In genomic region chr19:58183822-58184215, GRCh38 we compare ENCODE assay signal across 8 cellular contexts. TPM values are rescaled to one million over a fixed set of nuclear protein-coding genes. Genes with fewer than 3 reads are reported as not detected.
A peak's percentile ranks its signal among the peaks of the same experiment; 100 is the strongest.
DNase-seq lines count a peak whose midpoint lies in the region; ATAC-seq and TF ChIP-seq lines count a peak whose summit lies in the region.

No MANE protein-coding gene starts in this region.

- peak overlapping the region; percentile 70 to 98 (median 96) for H3K27ac ChIP-seq in gastroesophageal sphincter
- H3K27ac ChIP-seq in smooth muscle cell (ENCODE audit: low read depth): peak overlapping the region; percentile 100

- H3K79me2 ChIP-seq in smooth muscle cell (ENCODE audit: low read depth): peaks cover 20% of the 10 kb centered on the region

- H3K36me3 Mint-ChIP-seq in T-helper 2 cell treated with Interferon-gamma antibody and Interleukin-4, amounts not matched to agents 5 μg/mL and 100 μg/mL, for 36 hours (ENCODE audit: low read depth): peaks cover 63% of the 10 kb centered on the region

- in situ Hi-C loops in GM13977 (cut with MboI; ENCODE audit: low pct_unique_long_range_greater_than_20kb, low sequenced_read_pairs, unreplicated experiment): no loop called here

- peaks cover 17% of the 10 kb centered on the region for H3K4me1 Mint-ChIP-seq in T-helper 2 cell treated with Interferon-gamma antibody and Interleukin-4, amounts not matched to agents 5 μg/mL and 100 μg/mL, for 36 hours (ENCODE audit: low read depth)

- no peak for TF ChIP-seq EP300 in gastroesophageal sphincter (IDR thresholded peaks at IDR 0.05)

- H3K4me1 ChIP-seq in gastroesophageal sphincter (peaks cover 0 to 21% (median 0%) of the 10 kb centered on the region in 3 donors), smooth muscle cell (ENCODE audit: low read depth) (no peaks in the 10 kb centered on the region)

- H2AFZ ChIP-seq in smooth muscle cell (ENCODE audit: low read depth): no peak overlapping the region

- TF ChIP-seq CTCF in HFF-Myc (IDR thresholded peaks at IDR 0.05; ENCODE audit: low read depth, low read length, missing control alignments) (no peak), gastroesophageal sphincter (IDR thresholded peaks at IDR 0.05) (no peak), smooth muscle cell (IDR thresholded peaks at IDR 0.05; ENCODE audit: borderline replicate concordance, insufficient read depth, poor library complexity, severe bottlenecking) (no peak), GM13977 (IDR thresholded peaks at IDR 0.05; ENCODE audit: extremely low read depth, insufficient read depth, missing control alignments) (no peak)

- H3K27me3 ChIP-seq in gastroesophageal sphincter: no peaks in the 10 kb centered on the region
- H3K27me3 ChIP-seq in smooth muscle cell (ENCODE audit: low read depth): no peaks in the 10 kb centered on the region

- no peaks in the 10 kb centered on the region for H4K20me1 ChIP-seq in smooth muscle cell (ENCODE audit: low read depth)

- WGBS in gastroesophageal sphincter (ENCODE audit: low coverage in 1 of 2), 2 donors: no CpG with 5 or more reads among the region's 13 CpGs
- 19% methylated on average over 11 of the region's 13 CpGs for WGBS in smooth muscle cell (ENCODE audit: low lambda C conversion rate)

- H3F3A ChIP-seq in smooth muscle cell (ENCODE audit: low read depth): no peaks in the 10 kb centered on the region

- no peak for TF ChIP-seq POLR2A in gastroesophageal sphincter (IDR thresholded peaks at IDR 0.05)

- peaks cover 49% of the 10 kb centered on the region for H3K9me3 Mint-ChIP-seq in T-helper 2 cell treated with Interferon-gamma antibody and Interleukin-4, amounts not matched to agents 5 μg/mL and 100 μg/mL, for 36 hours

- ATAC-seq in gastroesophageal sphincter: no peak

- H3K4me3 ChIP-seq in HFF-Myc (replicated peaks; ENCODE audit: low read depth, low read length): peak overlapping the region; percentile 80
- peak overlapping the region; percentile 40 to 91 for H3K4me3 ChIP-seq in gastroesophageal sphincter
- peak overlapping the region; percentile 97 for H3K4me3 ChIP-seq in smooth muscle cell

- no peaks in the 10 kb centered on the region for H3K27me3 Mint-ChIP-seq in T-helper 2 cell treated with Interferon-gamma antibody and Interleukin-4, amounts not matched to agents 5 μg/mL and 100 μg/mL, for 36 hours (ENCODE audit: low read depth)

- H3K36me3 ChIP-seq in gastroesophageal sphincter (peaks cover 0 to 76% of the 10 kb centered on the region in 2 donors), smooth muscle cell (ENCODE audit: low read depth) (peaks cover 36% of the 10 kb centered on the region)

- H3K4me2 ChIP-seq in smooth muscle cell: peak overlapping the region; percentile 96

- H3K27ac Mint-ChIP-seq in T-helper 2 cell treated with Interferon-gamma antibody and Interleukin-4, amounts not matched to agents 5 μg/mL and 100 μg/mL, for 36 hours: peak overlapping the region; percentile 98

- H3K4me3 Mint-ChIP-seq in T-helper 2 cell treated with Interferon-gamma antibody and Interleukin-4, amounts not matched to agents 5 μg/mL and 100 μg/mL, for 36 hours: peak overlapping the region; percentile 95

- peaks cover 0 to 100% (median 16%) of the 10 kb centered on the region in 3 donors for H3K9me3 ChIP-seq in gastroesophageal sphincter
- H3K9me3 ChIP-seq in smooth muscle cell (replicated peaks; ENCODE audit: low read depth): peaks cover 52% of the 10 kb centered on the region

- H3K9ac ChIP-seq in smooth muscle cell (ENCODE audit: low read depth): peak overlapping the region; percentile 99

- no peak for DNase-seq in HFF-Myc (ENCODE audit: extremely low read depth, low read depth)
- DNase-seq in T-helper 2 cell treated with Interferon-gamma antibody and Interleukin-4, amounts not matched to agents 5 μg/mL and 100 μg/mL, for 36 hours (ENCODE audit: low spot score): no peak
- DNase-seq in smooth muscle cell (lab: John Stamatoyannopoulos, UW; ENCODE audit: unreplicated experiment): no peak
- DNase-seq in GM13977 (ENCODE audit: low spot score): no peak
- no peak for DNase-seq in SKM-1 treated with dmso at 0.1 percent for 144 hours (lab: John Stamatoyannopoulos, UW; ENCODE audit: unreplicated experiment)
- DNase-seq in dermis blood vessel endothelial cell: no peak
- DNase-seq in SIG-M5 treated with dmso at 0.1 percent for 504 hours (lab: John Stamatoyannopoulos, UW; ENCODE audit: unreplicated experiment): no peak

RNA-seq across cellular contexts. Expression of gene ZNF274, which starts 1.0 kb away (rescaled TPM):
- 10 to 100 TPM; 17.0 to 23.5 (median 18.6) TPM for total RNA-seq in gastroesophageal sphincter
- total RNA-seq in smooth muscle cell: 23.8 and 29.2 TPM in 2 replicates
- 27.2 and 29.5 TPM in 2 replicates for polyA plus RNA-seq in smooth muscle cell
- total RNA-seq in dermis blood vessel endothelial cell: 21.0 and 21.3 TPM in 2 replicates

RNA-seq across cellular contexts. Expression of gene ZNF329, which starts 33.2 kb away (rescaled TPM):
- total RNA-seq in gastroesophageal sphincter: 10 to 100 TPM in 2 of 4 donors, 1 to 10 TPM in 2; 8.4 to 14.8 (median 11.7) TPM
- total RNA-seq in smooth muscle cell: 14.3 and 22.3 TPM in 2 replicates
- polyA plus RNA-seq in smooth muscle cell: 2.3 and 4.4 TPM in 2 replicates
- 13.1 and 14.6 TPM in 2 replicates for total RNA-seq in dermis blood vessel endothelial cell

RNA-seq across cellular contexts. Expression of gene ZNF544, which starts 44.9 kb away (rescaled TPM):
- total RNA-seq in gastroesophageal sphincter (10 to 100 TPM; 25.4 to 54.6 (median 34.6) TPM), smooth muscle cell (25.6 and 144 TPM in 2 replicates), dermis blood vessel endothelial cell (57.9 and 67.4 TPM in 2 replicates)
- polyA plus RNA-seq in smooth muscle cell: 12.9 and 21.4 TPM in 2 replicates
